In the genomic region with DNA sequence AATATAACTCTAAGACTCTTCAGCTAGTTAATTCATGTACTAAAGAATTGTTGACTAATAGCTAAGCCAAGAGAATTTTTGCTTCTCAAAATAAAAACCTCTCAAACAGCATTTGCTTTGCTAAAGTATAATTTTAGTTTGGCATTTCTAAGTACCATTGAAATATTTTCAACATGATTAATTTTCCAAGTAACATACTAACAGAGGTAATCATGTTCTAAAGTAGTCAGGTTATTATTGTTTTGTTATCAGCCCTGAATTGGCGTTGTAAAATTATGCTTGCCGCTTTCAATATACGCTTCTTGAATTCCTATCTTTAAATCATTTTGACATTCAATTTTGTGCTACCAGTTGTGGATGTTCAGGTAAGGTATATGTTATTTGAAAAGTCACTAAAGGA, we compare ENCODE assay signal across 29 cellular contexts.
"Had no signal": no experiment of that assay in that cellular context is flagged by ENCODE, and none has a peak within 500 bp of the region (broad histone marks: within the 10 kb centered on the region; RNA-seq: fewer than 3 reads in every experiment).

No MANE protein-coding gene starts in this region.

- H3K4me3 Mint-ChIP-seq: dendritic cell treated with granulocyte-macrophage colony-stimulating factor and Interleukin-4, amounts not matched to agents 40 ng/mL and 50 ng/mL, for 4 days; effector memory CD8-positive, alpha-beta T cell; endodermal cell had no signal

- H3K27me3 ChIP-seq: colonic mucosa, dorsolateral prefrontal cortex, esophagus muscularis mucosa, esophagus squamous epithelium, foreskin keratinocyte, gastrocnemius medialis, gastroesophageal sphincter, heart left ventricle, heart right ventricle had no signal

- DNase-seq: colonic mucosa; cortex of kidney; dermis blood vessel endothelial cell; dorsolateral prefrontal cortex; effector CD4-positive, alpha-beta T cell; effector CD8-positive, alpha-beta T cell; effector memory CD4-positive, alpha-beta T cell; effector memory CD8-positive, alpha-beta T cell; endodermal cell; erythroblast; esophagus squamous epithelium; foreskin fibroblast; foreskin keratinocyte; foreskin melanocyte; gastrocnemius medialis; glutamatergic neuron; head of caudate nucleus; heart left ventricle; heart right ventricle had no signal

- H3K9me3 Mint-ChIP-seq: endodermal cell had no signal

- ATAC-seq: effector memory CD8-positive, alpha-beta T cell; esophagus mucosa; foreskin keratinocyte; gastrocnemius medialis; gastroesophageal sphincter; heart left ventricle; heart right ventricle had no signal

- H3K4me3 ChIP-seq: colonic mucosa, coronary artery, dorsolateral prefrontal cortex, esophagus muscularis mucosa, esophagus squamous epithelium, gastrocnemius medialis, gastroesophageal sphincter, heart left ventricle, heart right ventricle had no signal

- H3K36me3 ChIP-seq: colonic mucosa, esophagus muscularis mucosa, esophagus squamous epithelium, gastrocnemius medialis, gastroesophageal sphincter, heart left ventricle, heart right ventricle had no signal

- H3K27ac Mint-ChIP-seq: dendritic cell treated with granulocyte-macrophage colony-stimulating factor and Interleukin-4, amounts not matched to agents 40 ng/mL and 50 ng/mL, for 4 days; effector memory CD8-positive, alpha-beta T cell; endodermal cell had no signal

- H3K9me3 ChIP-seq: colonic mucosa, esophagus muscularis mucosa, esophagus squamous epithelium, gastrocnemius medialis, gastroesophageal sphincter, heart left ventricle had no signal

- H3K4me1 ChIP-seq: colonic mucosa, esophagus muscularis mucosa, esophagus squamous epithelium, foreskin keratinocyte, gastrocnemius medialis, gastroesophageal sphincter, heart left ventricle, heart right ventricle had no signal

- H3K27ac ChIP-seq: colonic mucosa, coronary artery, dorsolateral prefrontal cortex, epithelial cell of prostate, esophagus muscularis mucosa, esophagus squamous epithelium, foreskin keratinocyte, gastrocnemius medialis, gastroesophageal sphincter, heart left ventricle, heart right ventricle had no signal

- H3K27me3 Mint-ChIP-seq: dendritic cell treated with granulocyte-macrophage colony-stimulating factor and Interleukin-4, amounts not matched to agents 40 ng/mL and 50 ng/mL, for 4 days; effector memory CD8-positive, alpha-beta T cell had no signal

- FAIRE-seq: colon, endometrium, endothelial cell of umbilical vein, frontal cortex had no signal
